In the genomic region with DNA sequence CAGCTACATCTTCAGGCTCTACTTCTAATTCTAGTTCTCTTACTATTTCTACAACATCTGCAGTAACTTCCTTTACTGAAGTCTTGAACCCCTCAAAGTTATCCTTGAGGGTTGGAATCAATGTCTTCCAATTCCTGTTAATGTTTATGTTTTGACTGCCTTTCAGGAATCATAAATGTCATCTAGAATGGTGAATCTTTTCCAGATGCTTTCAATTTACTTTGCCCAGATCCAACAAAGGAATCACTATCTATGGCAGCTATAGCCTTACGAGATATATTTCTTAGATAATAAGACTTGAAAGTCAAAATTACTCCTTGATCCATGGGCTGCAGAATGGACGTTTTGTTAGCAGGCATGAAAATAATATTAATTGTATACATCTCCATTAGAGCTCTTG, we compare ENCODE assay signal across 20 cellular contexts.
DNase-seq lines count a peak whose midpoint lies in the region; ATAC-seq and TF ChIP-seq lines count a peak whose summit lies in the region.
"Had no signal": no experiment of that assay in that cellular context is flagged by ENCODE, and none has a peak within 500 bp of the region (broad histone marks: within the 10 kb centered on the region; RNA-seq: fewer than 3 reads in every experiment).

No MANE protein-coding gene starts in this region.

- H3K36me3 ChIP-seq in ACC112 (ENCODE audit: insufficient read depth, low read length) (no peaks in the 10 kb centered on the region; the same call in 1 of the 2 replicates), smooth muscle cell (ENCODE audit: low read depth) (no peaks in the 10 kb centered on the region)
- H3K36me3 ChIP-seq: BE2C; BLaER1 treated with 17β-estradiol and CSF1 and Interleukin-3, amounts not matched to agents 10 nM and 100 nM; HAP-1 had no signal

- peak overlapping the region; percentile 67 for H3K27ac ChIP-seq in ACC112 (ENCODE audit: low read depth, low read length)
- no peak overlapping the region for H3K27ac ChIP-seq in smooth muscle cell (ENCODE audit: low read depth)
- H3K27ac ChIP-seq: 22Rv1; BLaER1 treated with 17β-estradiol and CSF1 and Interleukin-3, amounts not matched to agents 10 nM and 100 nM had no signal

- TF ChIP-seq CTCF in HFFc6 (IDR thresholded peaks at IDR 0.05), result no peak
- TF ChIP-seq CTCF in smooth muscle cell (IDR thresholded peaks at IDR 0.05; ENCODE audit: borderline replicate concordance, insufficient read depth, poor library complexity, severe bottlenecking), result no peak

- 65% methylated on average over 2 of the region's 2 CpGs for WGBS in smooth muscle cell (ENCODE audit: low lambda C conversion rate)

- H3K9me3 Mint-ChIP-seq in HFFc6, result no peaks in the 10 kb centered on the region
- H3K9me3 Mint-ChIP-seq: GM23338 had no signal

- ATAC-seq in SK-N-SH treated with all-trans-retinoic acid at 6 μM for 48 hours, result peak; percentile 33
- ATAC-seq in GM18517 (IDR thresholded peaks at IDR 0.05; ENCODE audit: unreplicated experiment), result no peak
- ATAC-seq: GM23338 had no signal

- no peaks in the 10 kb centered on the region for H3K79me2 ChIP-seq in ACC112 (ENCODE audit: control insufficient read depth, insufficient read depth, low read length, unreplicated experiment)
- no peaks in the 10 kb centered on the region for H3K79me2 ChIP-seq in smooth muscle cell (ENCODE audit: low read depth)

- H2AFZ ChIP-seq in ACC112 (ENCODE audit: low read length, unreplicated experiment) (no peak overlapping the region), smooth muscle cell (ENCODE audit: low read depth) (no peak overlapping the region)
- H2AFZ ChIP-seq: GM23338 had no signal

- H3K4me2 ChIP-seq in smooth muscle cell, result peak overlapping the region; percentile 59
- H3K4me2 ChIP-seq: BLaER1 treated with 17β-estradiol and CSF1 and Interleukin-3, amounts not matched to agents 10 nM and 100 nM; GM23338 had no signal

- H3K4me3 ChIP-seq in ACC112 (ENCODE audit: low read depth, low read length) (0 out of 2 replicates have a peak overlapping the region, but pooled peaks have one; percentile 1), smooth muscle cell (no peak overlapping the region)
- H3K4me3 ChIP-seq: BLaER1 treated with 17β-estradiol and CSF1 and Interleukin-3, amounts not matched to agents 10 nM and 100 nM; GM23338; HAP-1 had no signal

- H3K4me3 Mint-ChIP-seq in HFFc6, result peak overlapping the region; percentile 16
- H3K4me3 Mint-ChIP-seq: CD14-positive monocyte; CD4-positive, alpha-beta T cell; CD8-positive, alpha-beta memory T cell; GM23338 had no signal

- DNase-seq in HFFc6 (no peak), smooth muscle cell (lab: John Stamatoyannopoulos, UW; ENCODE audit: unreplicated experiment) (no peak), NCI-H345 (lab: John Stamatoyannopoulos, UW) (no peak), superior temporal gyrus (ENCODE audit: extremely low spot score) (no peak)
- DNase-seq: ACHN; AML-193; BE2C; CD4-positive, alpha-beta T cell; CD8-positive, alpha-beta memory T cell; DMS53; DMS79 treated with DMSO at 0.1 percent for 48 hours; GF-D8 had no signal

- H3K27ac Mint-ChIP-seq in HFFc6, result 0 out of 2 replicates have a peak overlapping the region, but pooled peaks have one; percentile 5
- H3K27ac Mint-ChIP-seq: CD14-positive monocyte; CD4-positive, alpha-beta T cell; CD8-positive, alpha-beta memory T cell; GM23338 had no signal

- no peaks in the 10 kb centered on the region for H4K20me1 ChIP-seq in smooth muscle cell (ENCODE audit: low read depth)
- H4K20me1 ChIP-seq: BLaER1 treated with 17β-estradiol and CSF1 and Interleukin-3, amounts not matched to agents 10 nM and 100 nM had no signal

- H3K4me1 ChIP-seq in ACC112 (ENCODE audit: control insufficient read depth, insufficient read depth, low read length, unreplicated experiment), result peaks cover 44% of the 10 kb centered on the region
- no peaks in the 10 kb centered on the region for H3K4me1 ChIP-seq in smooth muscle cell (ENCODE audit: low read depth)
- H3K4me1 ChIP-seq: BE2C; BLaER1 treated with 17β-estradiol and CSF1 and Interleukin-3, amounts not matched to agents 10 nM and 100 nM; HAP-1 had no signal

- no peaks in the 10 kb centered on the region for H3K27me3 ChIP-seq in ACC112 (ENCODE audit: insufficient read depth, low read length)
- no peaks in the 10 kb centered on the region for H3K27me3 ChIP-seq in smooth muscle cell (ENCODE audit: low read depth)
- H3K27me3 ChIP-seq: BE2C; BLaER1 treated with 17β-estradiol and CSF1 and Interleukin-3, amounts not matched to agents 10 nM and 100 nM had no signal

- no peak overlapping the region for H3K9ac ChIP-seq in smooth muscle cell (ENCODE audit: low read depth)
- H3K9ac ChIP-seq: BLaER1 treated with 17β-estradiol and CSF1 and Interleukin-3, amounts not matched to agents 10 nM and 100 nM had no signal

- no peaks in the 10 kb centered on the region for H3F3A ChIP-seq in smooth muscle cell (ENCODE audit: low read depth)

- no peaks in the 10 kb centered on the region for H3K36me3 Mint-ChIP-seq in HFFc6 (ENCODE audit: low read depth)
- H3K36me3 Mint-ChIP-seq: CD14-positive monocyte; CD8-positive, alpha-beta memory T cell had no signal

- no peaks in the 10 kb centered on the region; the same call in 1 of the 2 replicates for H3K27me3 Mint-ChIP-seq in HFFc6 (ENCODE audit: insufficient read depth)
- H3K27me3 Mint-ChIP-seq: CD4-positive, alpha-beta T cell had no signal

- H3K4me1 Mint-ChIP-seq in HFFc6 (ENCODE audit: low read depth), result peaks cover 32% of the 10 kb centered on the region
- H3K4me1 Mint-ChIP-seq: CD14-positive monocyte; CD8-positive, alpha-beta memory T cell; GM23338 had no signal

- H3K9me3 ChIP-seq in smooth muscle cell (replicated peaks; ENCODE audit: low read depth), result no peaks in the 10 kb centered on the region
- H3K9me3 ChIP-seq: BE2C; BLaER1 treated with 17β-estradiol and CSF1 and Interleukin-3, amounts not matched to agents 10 nM and 100 nM; HAP-1 had no signal

TF ChIP-seq in SK-N-SH treated with all-trans-retinoic acid at 6 μM for 48 hours, 23 proteins besides CTCF, POLR2A, EP300 and RAD21:
- no peak for TF ChIP-seq PATZ1 (CRISPR knock-in tag; IDR thresholded peaks at IDR 0.05; ENCODE audit: borderline replicate concordance)
- TF ChIP-seq SNAI2 (CRISPR knock-in tag; IDR thresholded peaks at IDR 0.05), result no peak
- TF ChIP-seq ISL1 (CRISPR knock-in tag; IDR thresholded peaks at IDR 0.05), result peak; percentile 26; the same call in 1 of the 2 replicates
- TF ChIP-seq TOX (CRISPR knock-in tag; IDR thresholded peaks at IDR 0.05; ENCODE audit: borderline replicate concordance), result 0 out of 2 replicates have a peak, but pooled peaks have one; percentile 32
